ENCODE assay signal across 23 cellular contexts in genomic region chr14:76113691-76114090, GRCh38.
"Had no signal": no experiment of that assay in that cellular context is flagged by ENCODE, and none has a peak within 500 bp of the region (broad histone marks: within the 10 kb centered on the region; RNA-seq: fewer than 3 reads in every experiment).

No MANE protein-coding gene starts in this region.

- H3K4me1 ChIP-seq: gastroesophageal sphincter, heart left ventricle, tibial artery had no signal

- H3K4me3 Mint-ChIP-seq: activated naive CD4-positive, alpha-beta T cell treated with anti-CD3 and anti-CD28 coated beads for 36 hours; activated T-cell treated with anti-CD3 and anti-CD28 coated beads, Interleukin-2, amount 50 U/mL, for 4 hours; nephron progenitor cell; stimulated activated effector memory CD8-positive, alpha-beta T cell treated with anti-CD3 and anti-CD28 coated beads, Interleukin-12 subunit alpha, Interleukin-12 subunit beta, amount 100 ng/mL, for 72 hours; stimulated activated naive CD8-positive, alpha-beta T cell treated with anti-CD3 and anti-CD28 coated beads, Interleukin-15, amount 100 ng/mL, for 72 hours had no signal

- H3K27ac Mint-ChIP-seq: activated naive CD4-positive, alpha-beta T cell treated with anti-CD3 and anti-CD28 coated beads for 36 hours; activated T-helper 2 cell treated with anti-CD3 and anti-CD28 coated beads, Interferon-gamma antibody, Interleukin-2, Interleukin-4, amounts not matched to agents 10 μg/mL and 5 μg/mL and 100 μg/mL, durations not matched to agents 14 hours and 24 hours and 36 hours; nephron progenitor cell; stimulated activated effector memory CD8-positive, alpha-beta T cell treated with anti-CD3 and anti-CD28 coated beads, Interleukin-12 subunit alpha, Interleukin-12 subunit beta, amount 100 ng/mL, for 72 hours; stimulated activated naive CD8-positive, alpha-beta T cell treated with anti-CD3 and anti-CD28 coated beads, Interleukin-15, amount 100 ng/mL, for 72 hours had no signal

- DNase-seq: activated CD4-positive, alpha-beta T cell treated with anti-CD3 and anti-CD28 coated beads for 1 hour; activated CD4-positive, alpha-beta T cell treated with anti-CD3 and anti-CD28 coated beads, Interleukin-2, amount 50 U/mL, for 48 hours; activated CD8-positive, alpha-beta memory T cell treated with anti-CD3 and anti-CD28 coated beads, Interleukin-2, amount 50 U/mL, for 48 hours; activated naive CD4-positive, alpha-beta T cell treated with anti-CD3 and anti-CD28 coated beads for 36 hours; activated T-cell treated with anti-CD3 and anti-CD28 coated beads, Interleukin-2, amount 50 U/mL, for 4 hours; amygdala; cerebellar nuclear complex; heart left ventricle; left ventricle myocardium superior; nephron progenitor cell; small intestine; stimulated activated CD4-positive, alpha-beta T cell treated with anti-CD3 and anti-CD28 coated beads, Interleukin-2, amount 100 ng/mL, for 24 hours; stimulated activated naive CD8-positive, alpha-beta T cell treated with anti-CD3 and anti-CD28 coated beads, Interleukin-15, amount 100 ng/mL, for 72 hours; T-helper 1 cell; tibial artery; WERI-Rb-1 had no signal

- H3K36me3 ChIP-seq: gastroesophageal sphincter, heart left ventricle, tibial artery, WERI-Rb-1 had no signal

- H3K4me1 Mint-ChIP-seq: stimulated activated effector memory CD8-positive, alpha-beta T cell treated with anti-CD3 and anti-CD28 coated beads, Interleukin-12 subunit alpha, Interleukin-12 subunit beta, amount 100 ng/mL, for 72 hours; stimulated activated naive CD8-positive, alpha-beta T cell treated with anti-CD3 and anti-CD28 coated beads, Interleukin-15, amount 100 ng/mL, for 72 hours had no signal

- H3K9me3 Mint-ChIP-seq: activated T-helper 2 cell treated with anti-CD3 and anti-CD28 coated beads, Interferon-gamma antibody, Interleukin-2, Interleukin-4, amounts not matched to agents 10 μg/mL and 5 μg/mL and 100 μg/mL, durations not matched to agents 14 hours and 24 hours and 36 hours; nephron progenitor cell had no signal

- H3K27ac ChIP-seq: coronary artery, epithelial cell of prostate, gastroesophageal sphincter, heart left ventricle, tibial artery, WERI-Rb-1 had no signal

- H3K36me3 Mint-ChIP-seq: stimulated activated effector memory CD8-positive, alpha-beta T cell treated with anti-CD3 and anti-CD28 coated beads, Interleukin-12 subunit alpha, Interleukin-12 subunit beta, amount 100 ng/mL, for 72 hours had no signal

- H3K27me3 ChIP-seq: gastroesophageal sphincter had no signal

- ATAC-seq: activated T-cell treated with anti-CD3 and anti-CD28 coated beads, Interleukin-2, amount 50 U/mL, for 4 hours; gastroesophageal sphincter; heart left ventricle; left ventricle myocardium superior; sciatic nerve; stimulated activated effector memory CD8-positive, alpha-beta T cell treated with anti-CD3 and anti-CD28 coated beads, Interleukin-12 subunit alpha, Interleukin-12 subunit beta, amount 100 ng/mL, for 72 hours; stimulated activated naive CD8-positive, alpha-beta T cell treated with anti-CD3 and anti-CD28 coated beads, Interleukin-15, amount 100 ng/mL, for 72 hours had no signal

- H3K9me3 ChIP-seq: gastroesophageal sphincter, heart left ventricle, tibial artery had no signal

- FAIRE-seq: small intestine, TTC549 had no signal

- H3K4me3 ChIP-seq: coronary artery, gastroesophageal sphincter, heart left ventricle, tibial artery had no signal
